20 cellular contexts compared by ENCODE assay signal in the genomic region with DNA sequence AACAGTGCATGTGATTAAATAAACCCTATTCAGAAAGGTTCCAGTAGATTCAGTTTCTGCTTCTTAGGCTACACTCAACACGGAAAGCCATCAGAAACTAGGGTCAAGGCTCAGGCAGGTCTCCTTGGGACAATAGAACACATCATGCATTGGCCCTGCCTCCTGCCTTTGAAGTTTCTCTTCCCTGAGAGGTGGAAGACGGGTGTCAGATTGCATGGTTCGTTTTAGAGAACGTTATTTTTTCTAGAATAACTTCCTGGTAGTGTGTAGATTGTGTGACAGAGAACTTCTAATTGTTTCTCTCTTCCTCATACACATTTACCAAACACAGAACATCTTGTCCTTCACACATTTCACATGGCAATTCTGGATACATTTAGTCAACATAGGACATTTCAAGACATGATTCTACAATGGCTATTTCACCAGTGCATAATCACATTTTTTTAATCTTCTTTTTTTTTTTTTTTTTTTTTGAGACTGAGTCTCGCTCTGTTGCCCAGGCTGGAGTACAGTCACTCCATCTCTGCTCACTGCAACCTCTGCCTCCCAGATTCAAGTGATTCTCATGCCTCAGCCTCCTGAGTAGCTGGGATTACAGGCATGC.
DNase-seq lines count a peak whose midpoint lies in the region; ATAC-seq, FAIRE-seq and TF ChIP-seq lines count a peak whose summit lies in the region.
"Had no signal": no experiment of that assay in that cellular context is flagged by ENCODE, and none has a peak within 500 bp of the region (broad histone marks: within the 10 kb centered on the region; RNA-seq: fewer than 3 reads in every experiment).

No MANE protein-coding gene starts in this region.

- TF ChIP-seq RAD21 in H1 (IDR thresholded peaks at IDR 0.05 in 1 of 2, conservative IDR thresholded peaks at IDR 0.05 in 1 of 2; ENCODE audit: low read depth in 2 of 2, low read length in 2 of 2) = no peak

- H3K14ac ChIP-seq in H1 (ENCODE audit: insufficient read length) = no peak overlapping the region

- no peak overlapping the region for H3K9ac ChIP-seq in H1 (replicated peaks in 1 of 4; ENCODE audit: extremely low read depth in 1 of 4, low read depth in 3 of 4, low read length in 3 of 4)

- no peak overlapping the region for H2BK5ac ChIP-seq in H1 (ENCODE audit: low read depth, low read length)

- H3K27me3 Mint-ChIP-seq in IgD-negative memory B cell = no peaks in the 10 kb centered on the region

- H4K91ac ChIP-seq in H1 (replicated peaks; ENCODE audit: insufficient read length, low read length) = no peak overlapping the region

- no peak for TF ChIP-seq POLR2A in H1 (IDR thresholded peaks at IDR 0.05; ENCODE audit: control extremely low read depth in 1 of 2, low read depth in 2 of 2, low read length in 2 of 2)

- H3K4ac ChIP-seq in H1 (replicated peaks; ENCODE audit: insufficient read length, low read depth, low read length) = no peak overlapping the region

- no peaks in the 10 kb centered on the region for H3K79me1 ChIP-seq in H1 (ENCODE audit: low read depth, low read length)

- H3K56ac ChIP-seq in H1 (replicated peaks; ENCODE audit: insufficient read length, low read depth, low read length) = no peak overlapping the region

- WGBS in H1 (ENCODE audit: extremely low coverage in 1 of 2, insufficient coverage in 1 of 2, insufficient read length in 1 of 2, insufficient replicate concordance in 2 of 2, low coverage in 1 of 2, low lambda C conversion rate in 2 of 2, missing lambda C conversion rate in 1 of 2), 2 experiments = 82% methylated on average over 4 of the region's 5 CpGs; no CpG with 5 or more reads in 1 of the 2 experiments
- 28 to 48% (median 35%) methylated on average over 5 of the region's 5 CpGs for WGBS in small intestine, 3 donors
- 52 to 64% methylated on average over 5 of the region's 5 CpGs for WGBS in aorta, 2 donors

- no peaks in the 10 kb centered on the region for H3K79me2 ChIP-seq in H1 (ENCODE audit: control insufficient read depth in 1 of 2, insufficient read depth in 2 of 2, low read length in 2 of 2)

- no peak overlapping the region for H2BK20ac ChIP-seq in H1 (ENCODE audit: low read length)

- H3K36me3 ChIP-seq in H1 (ENCODE audit: control insufficient read depth in 2 of 4, insufficient read depth in 4 of 4, low read length in 3 of 4) = no peaks in the 10 kb centered on the region
- no peaks in the 10 kb centered on the region for H3K36me3 ChIP-seq in small intestine (ENCODE audit: control insufficient read depth in 2 of 2, insufficient read depth in 2 of 2, low read length in 2 of 2)
- H3K36me3 ChIP-seq in aorta (ENCODE audit: control insufficient read depth in 1 of 2, insufficient read depth in 2 of 2, low read length in 1 of 2) = no peaks in the 10 kb centered on the region
- H3K36me3 ChIP-seq: esophagus muscularis mucosa, ovary, transverse colon, WERI-Rb-1 had no signal

- H3K23me2 ChIP-seq in H1 (ENCODE audit: low read depth, low read length) = no peaks in the 10 kb centered on the region

- H3K9me3 ChIP-seq in H1 (ENCODE audit: insufficient read depth in 2 of 2, low read depth in 1 of 2, low read length in 1 of 2) (no peaks in the 10 kb centered on the region; a peak in 2 of 4 replicates), small intestine (ENCODE audit: control insufficient read depth, low read depth) (no peaks in the 10 kb centered on the region), aorta (ENCODE audit: control insufficient read depth, low read length) (no peaks in the 10 kb centered on the region)
- H3K9me3 ChIP-seq: transverse colon had no signal

- FAIRE-seq in H1 (lab: Jason Lieb, UNC) = no peak
- no peak for FAIRE-seq in small intestine (lab: Jason Lieb, UNC)
- FAIRE-seq: A204.1, kidney had no signal

- no peak for TF ChIP-seq EP300 in H1 (IDR thresholded peaks at IDR 0.05; ENCODE audit: borderline replicate concordance in 1 of 2, low read depth in 2 of 2, low read length in 2 of 2)

- H4K5ac ChIP-seq in H1 (ENCODE audit: insufficient read length, low read depth, low read length) = no peak overlapping the region

- no peak for ATAC-seq in aorta (ENCODE audit: low FRiP score)
- no peak for ATAC-seq in left lobe of liver
- ATAC-seq in GM21717 (IDR thresholded peaks at IDR 0.05; ENCODE audit: unreplicated experiment) = no peak
- ATAC-seq: stimulated activated effector memory CD8-positive, alpha-beta T cell treated with anti-CD3 and anti-CD28 coated beads, Interleukin-12 subunit alpha, Interleukin-12 subunit beta, amount 100 ng/mL, for 72 hours had no signal

- H3K36me3 Mint-ChIP-seq in IgD-negative memory B cell = peaks cover 2% of the 10 kb centered on the region
- H3K36me3 Mint-ChIP-seq: stimulated activated effector memory CD8-positive, alpha-beta T cell treated with anti-CD3 and anti-CD28 coated beads, Interleukin-12 subunit alpha, Interleukin-12 subunit beta, amount 100 ng/mL, for 72 hours had no signal

- no peak overlapping the region for H3K23ac ChIP-seq in H1 (ENCODE audit: insufficient read length)

- intact Hi-C loops in aorta (cut with DNase I) = no loop called here

- H3K4me1 ChIP-seq in H1 (replicated peaks in 1 of 4; ENCODE audit: control insufficient read depth in 3 of 4, insufficient read depth in 4 of 4, low read length in 3 of 4) (no peaks in the 10 kb centered on the region), small intestine (ENCODE audit: control insufficient read depth in 2 of 2, insufficient read depth in 1 of 2, low read depth in 1 of 2, low read length in 1 of 2) (no peaks in the 10 kb centered on the region), aorta (ENCODE audit: control insufficient read depth in 1 of 2, insufficient read depth in 2 of 2, low read length in 2 of 2) (no peaks in the 10 kb centered on the region)
- H3K4me1 ChIP-seq: esophagus muscularis mucosa had no signal

- H3K4me1 Mint-ChIP-seq in IgD-negative memory B cell = peaks cover 38 to 47% (median 43%) of the 10 kb centered on the region in 3 donors

- H3K4me3 ChIP-seq in H1 (ENCODE audit: extremely low read depth in 1 of 4, insufficient read depth in 2 of 4, low read depth in 3 of 4, low read length in 4 of 4) = no peak overlapping the region
- H3K4me3 ChIP-seq in small intestine (ENCODE audit: low read depth in 1 of 2, low read length in 2 of 2) = no peak overlapping the region
- no peak overlapping the region for H3K4me3 ChIP-seq in aorta (ENCODE audit: low read length in 2 of 2)
- H3K4me3 ChIP-seq: esophagus muscularis mucosa, ovary, transverse colon had no signal

- no peak overlapping the region for H3K4me2 ChIP-seq in H1 (ENCODE audit: insufficient read depth in 1 of 2, low read depth in 2 of 2, low read length in 2 of 2)

- no peak overlapping the region for H4K8ac ChIP-seq in H1 (ENCODE audit: extremely low read depth, insufficient read depth, low read length)

- peak overlapping the region in 3 of 4 donors; percentile 39 to 67 (median 61) for H3K4me3 Mint-ChIP-seq in IgD-negative memory B cell
- H3K4me3 Mint-ChIP-seq: stimulated activated effector memory CD8-positive, alpha-beta T cell treated with anti-CD3 and anti-CD28 coated beads, Interleukin-12 subunit alpha, Interleukin-12 subunit beta, amount 100 ng/mL, for 72 hours had no signal

- DNase-seq in NCI-H2107 treated with DMSO at 0.1 percent for 48 hours (lab: John Stamatoyannopoulos, UW; ENCODE audit: unreplicated experiment) (peak; percentile 6), NCI-H2107 (lab: John Stamatoyannopoulos, UW) (no peak), H1 (ENCODE audit: low read depth in 1 of 2, low spot score in 2 of 2) (no peak), small intestine (peak; percentile 10), aorta (no peak), left lobe of liver (ENCODE audit: low spot score) (no peak)
- DNase-seq: cortex of kidney, kidney, midbrain, NCI-H1436 treated with DMSO at 0.1 percent for 48 hours, ovary, RPMI8226, SW 1271, transverse colon, WERI-Rb-1 had no signal

- no peak for TF ChIP-seq CTCF in H1 (IDR thresholded peaks at IDR 0.05; ENCODE audit: control extremely low read depth in 1 of 3, insufficient read depth in 1 of 3, low read depth in 1 of 3, low read length in 3 of 3)

- H3K18ac ChIP-seq in H1 (ENCODE audit: extremely low read depth, low read length) = no peak overlapping the region

- POLR2A ChIA-PET in H1 (lab: Charles Lee; ENCODE audit: partially characterized antibody) = no interaction called here

- peaks cover 0 to 5% (median 3%) of the 10 kb centered on the region in 3 donors for H3K9me3 Mint-ChIP-seq in IgD-negative memory B cell
- H3K9me3 Mint-ChIP-seq: stimulated activated effector memory CD8-positive, alpha-beta T cell treated with anti-CD3 and anti-CD28 coated beads, Interleukin-12 subunit alpha, Interleukin-12 subunit beta, amount 100 ng/mL, for 72 hours had no signal

- H2AK5ac ChIP-seq in H1 (ENCODE audit: low read depth, low read length) = no peak overlapping the region

- H4K20me1 ChIP-seq in H1 (replicated peaks in 1 of 2; ENCODE audit: control insufficient read depth in 1 of 2, insufficient read depth in 2 of 2, low read length in 2 of 2) = no peaks in the 10 kb centered on the region

- 0 out of 2 replicates have a peak overlapping the region, but pooled peaks have one; percentile 3 for H2AFZ ChIP-seq in H1 (ENCODE audit: low read length)

- no peak overlapping the region for H2BK12ac ChIP-seq in H1 (ENCODE audit: low read depth, low read length)

- H3K27me3 ChIP-seq in H1 (replicated peaks in 1 of 4; ENCODE audit: control insufficient read depth in 3 of 4, extremely low read depth in 1 of 4, insufficient read depth in 3 of 4, low read length in 3 of 4) (no peaks in the 10 kb centered on the region), small intestine (ENCODE audit: control insufficient read depth in 2 of 2, insufficient read depth in 2 of 2, low read length in 2 of 2) (no peaks in the 10 kb centered on the region), aorta (ENCODE audit: control insufficient read depth in 1 of 2, insufficient read depth in 2 of 2, low read length in 1 of 2) (no peaks in the 10 kb centered on the region)
- H3K27me3 ChIP-seq: esophagus muscularis mucosa, ovary, transverse colon had no signal

- CTCF ChIA-PET in H1 (lab: Charles Lee; ENCODE audit: partially characterized antibody) = no interaction called here

- no peak overlapping the region for H2BK120ac ChIP-seq in H1 (replicated peaks; ENCODE audit: low read depth, low read length)

- no peak overlapping the region for H3K27ac ChIP-seq in H1 (ENCODE audit: low read depth, low read length)
- no peak overlapping the region for H3K27ac ChIP-seq in small intestine (ENCODE audit: low read depth in 1 of 2, low read length in 1 of 2)
- no peak overlapping the region for H3K27ac ChIP-seq in aorta (ENCODE audit: low read depth in 1 of 2, low read length in 2 of 2)
- H3K27ac ChIP-seq: esophagus muscularis mucosa, ovary, transverse colon, WERI-Rb-1 had no signal

- peak overlapping the region; percentile 68 to 90 (median 90) for H3K27ac Mint-ChIP-seq in IgD-negative memory B cell
- H3K27ac Mint-ChIP-seq: stimulated activated effector memory CD8-positive, alpha-beta T cell treated with anti-CD3 and anti-CD28 coated beads, Interleukin-12 subunit alpha, Interleukin-12 subunit beta, amount 100 ng/mL, for 72 hours had no signal

- H2BK15ac ChIP-seq in H1 (ENCODE audit: low read length) = no peak overlapping the region

TF ChIP-seq in H1, 55 proteins besides CTCF, POLR2A, EP300 and RAD21 (continues in another document):
- no peak for TF ChIP-seq CHD2 (IDR thresholded peaks at IDR 0.05; ENCODE audit: low read length)

Comparison
In these comparisons a context has a peak if more than half of its experiments do, and no peak if none do; other contexts are left out.
1. DNase-seq: peak in NCI-H2107 treated with DMSO at 0.1 percent for 48 hours (single experiment) and small intestine (single experiment); none in NCI-H2107 (single experiment), H1 (0 of 2), aorta (0 of 2) and left lobe of liver (single experiment).